ENCODE assay signal across 1 cellular context in the genomic region with DNA sequence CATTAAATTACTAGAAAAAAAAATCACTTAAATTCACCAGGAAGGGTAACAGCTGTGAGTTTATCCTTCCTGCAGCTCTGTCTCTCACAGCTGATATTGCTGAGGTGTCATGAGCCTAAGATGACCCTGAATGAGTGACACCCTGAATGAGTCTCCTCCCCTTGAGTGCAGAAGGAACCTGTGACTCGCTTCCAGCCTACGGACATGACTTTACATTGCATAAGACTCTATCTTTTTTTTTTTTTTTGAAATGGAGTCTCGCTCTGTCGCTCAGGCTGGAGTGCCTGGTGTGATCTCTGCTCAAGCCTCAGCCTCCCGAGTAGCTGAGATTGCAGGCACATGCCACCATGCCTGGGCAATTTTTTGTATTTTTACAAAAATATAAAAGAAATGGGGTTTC.
TF ChIP-seq lines count a peak whose summit lies in the region.

No MANE protein-coding gene starts in this region.

TF ChIP-seq in HepG2, 621 proteins besides CTCF, POLR2A, EP300 and RAD21:
- TF ChIP-seq CBFB (CRISPR knock-in tag; IDR thresholded peaks at IDR 0.05) (no peak), MAF1 (CRISPR knock-in tag; IDR thresholded peaks at IDR 0.05; ENCODE audit: borderline replicate concordance) (no peak), THAP9 (CRISPR knock-in tag; IDR thresholded peaks at IDR 0.05; ENCODE audit: borderline replicate concordance) (no peak), MAFG (CRISPR knock-in tag; IDR thresholded peaks at IDR 0.05) (no peak), PHF21A (CRISPR knock-in tag; IDR thresholded peaks at IDR 0.05) (no peak), ZNF777 (CRISPR knock-in tag; IDR thresholded peaks at IDR 0.05) (no peak), ZNF781 (CRISPR knock-in tag; IDR thresholded peaks at IDR 0.05; ENCODE audit: borderline replicate concordance, not compliant biosample characterization) (no peak), KAT8 (CRISPR knock-in tag; IDR thresholded peaks at IDR 0.05) (no peak), NR2F6 (IDR thresholded peaks at IDR 0.05) (no peak), NR2F6 (CRISPR knock-in tag; IDR thresholded peaks at IDR 0.05) (no peak), ZSCAN12 (CRISPR knock-in tag; IDR thresholded peaks at IDR 0.05) (no peak), ZNF792 (CRISPR knock-in tag; IDR thresholded peaks at IDR 0.05) (no peak), KLF11 (CRISPR knock-in tag; IDR thresholded peaks at IDR 0.05) (no peak), CCAR2 (optimal IDR thresholded peaks at IDR 0.05; ENCODE audit: low read depth, low read length) (no peak), HMGXB4 (CRISPR knock-in tag; IDR thresholded peaks at IDR 0.05; ENCODE audit: borderline replicate concordance in 1 of 2, low read depth in 1 of 2) (no peak), MLLT10 (CRISPR knock-in tag; IDR thresholded peaks at IDR 0.05) (no peak), FOSL1 (CRISPR knock-in tag; IDR thresholded peaks at IDR 0.05; ENCODE audit: borderline replicate concordance) (no peak)
- TF ChIP-seq, protein P1, sequence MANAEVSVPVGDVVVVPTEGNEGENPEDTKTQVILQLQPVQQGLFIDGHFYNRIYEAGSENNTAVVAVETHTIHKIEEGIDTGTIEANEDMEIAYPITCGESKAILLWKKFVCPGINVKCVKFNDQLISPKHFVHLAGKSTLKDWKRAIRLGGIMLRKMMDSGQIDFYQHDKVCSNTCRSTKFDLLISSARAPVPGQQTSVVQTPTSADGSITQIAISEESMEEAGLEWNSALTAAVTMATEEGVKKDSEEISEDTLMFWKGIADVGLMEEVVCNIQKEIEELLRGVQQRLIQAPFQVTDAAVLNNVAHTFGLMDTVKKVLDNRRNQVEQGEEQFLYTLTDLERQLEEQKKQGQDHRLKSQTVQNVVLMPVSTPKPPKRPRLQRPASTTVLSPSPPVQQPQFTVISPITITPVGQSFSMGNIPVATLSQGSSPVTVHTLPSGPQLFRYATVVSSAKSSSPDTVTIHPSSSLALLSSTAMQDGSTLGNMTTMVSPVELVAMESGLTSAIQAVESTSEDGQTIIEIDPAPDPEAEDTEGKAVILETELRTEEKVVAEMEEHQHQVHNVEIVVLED (CRISPR knock-in tag; IDR thresholded peaks at IDR 0.05; ENCODE audit: borderline replicate concordance), result no peak
- TF ChIP-seq, protein P2, sequence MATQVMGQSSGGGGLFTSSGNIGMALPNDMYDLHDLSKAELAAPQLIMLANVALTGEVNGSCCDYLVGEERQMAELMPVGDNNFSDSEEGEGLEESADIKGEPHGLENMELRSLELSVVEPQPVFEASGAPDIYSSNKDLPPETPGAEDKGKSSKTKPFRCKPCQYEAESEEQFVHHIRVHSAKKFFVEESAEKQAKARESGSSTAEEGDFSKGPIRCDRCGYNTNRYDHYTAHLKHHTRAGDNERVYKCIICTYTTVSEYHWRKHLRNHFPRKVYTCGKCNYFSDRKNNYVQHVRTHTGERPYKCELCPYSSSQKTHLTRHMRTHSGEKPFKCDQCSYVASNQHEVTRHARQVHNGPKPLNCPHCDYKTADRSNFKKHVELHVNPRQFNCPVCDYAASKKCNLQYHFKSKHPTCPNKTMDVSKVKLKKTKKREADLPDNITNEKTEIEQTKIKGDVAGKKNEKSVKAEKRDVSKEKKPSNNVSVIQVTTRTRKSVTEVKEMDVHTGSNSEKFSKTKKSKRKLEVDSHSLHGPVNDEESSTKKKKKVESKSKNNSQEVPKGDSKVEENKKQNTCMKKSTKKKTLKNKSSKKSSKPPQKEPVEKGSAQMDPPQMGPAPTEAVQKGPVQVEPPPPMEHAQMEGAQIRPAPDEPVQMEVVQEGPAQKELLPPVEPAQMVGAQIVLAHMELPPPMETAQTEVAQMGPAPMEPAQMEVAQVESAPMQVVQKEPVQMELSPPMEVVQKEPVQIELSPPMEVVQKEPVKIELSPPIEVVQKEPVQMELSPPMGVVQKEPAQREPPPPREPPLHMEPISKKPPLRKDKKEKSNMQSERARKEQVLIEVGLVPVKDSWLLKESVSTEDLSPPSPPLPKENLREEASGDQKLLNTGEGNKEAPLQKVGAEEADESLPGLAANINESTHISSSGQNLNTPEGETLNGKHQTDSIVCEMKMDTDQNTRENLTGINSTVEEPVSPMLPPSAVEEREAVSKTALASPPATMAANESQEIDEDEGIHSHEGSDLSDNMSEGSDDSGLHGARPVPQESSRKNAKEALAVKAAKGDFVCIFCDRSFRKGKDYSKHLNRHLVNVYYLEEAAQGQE (IDR thresholded peaks at IDR 0.05; ENCODE audit: borderline replicate concordance in 1 of 2, low read depth in 1 of 2, low read length in 2 of 2), result no peak
